1 cellular context compared by ENCODE assay signal in genomic region chr2:106011380-106011779, GRCh38.
TF ChIP-seq lines count a peak whose summit lies in the region.

No MANE protein-coding gene starts in this region.

TF ChIP-seq in H1, 55 proteins besides CTCF, POLR2A, EP300 and RAD21:
- TF ChIP-seq RXRA (IDR thresholded peaks at IDR 0.05; ENCODE audit: insufficient read depth, low read depth, low read length) (no peak), FOSL1 (IDR thresholded peaks at IDR 0.05; ENCODE audit: insufficient read depth, low read depth, low read length) (no peak), SAP30 (IDR thresholded peaks at IDR 0.05; ENCODE audit: insufficient read depth, insufficient replicate concordance, low read length) (no peak), USF2 (IDR thresholded peaks at IDR 0.05; ENCODE audit: low read length) (no peak), TBP (IDR thresholded peaks at IDR 0.05; ENCODE audit: low read depth, low read length) (no peak), GABPA (IDR thresholded peaks at IDR 0.05; ENCODE audit: borderline replicate concordance, insufficient read depth, low read length) (no peak), KDM5A (IDR thresholded peaks at IDR 0.05; ENCODE audit: low read length) (no peak)
